ENCODE assay signal across 20 cellular contexts in the genomic region with DNA sequence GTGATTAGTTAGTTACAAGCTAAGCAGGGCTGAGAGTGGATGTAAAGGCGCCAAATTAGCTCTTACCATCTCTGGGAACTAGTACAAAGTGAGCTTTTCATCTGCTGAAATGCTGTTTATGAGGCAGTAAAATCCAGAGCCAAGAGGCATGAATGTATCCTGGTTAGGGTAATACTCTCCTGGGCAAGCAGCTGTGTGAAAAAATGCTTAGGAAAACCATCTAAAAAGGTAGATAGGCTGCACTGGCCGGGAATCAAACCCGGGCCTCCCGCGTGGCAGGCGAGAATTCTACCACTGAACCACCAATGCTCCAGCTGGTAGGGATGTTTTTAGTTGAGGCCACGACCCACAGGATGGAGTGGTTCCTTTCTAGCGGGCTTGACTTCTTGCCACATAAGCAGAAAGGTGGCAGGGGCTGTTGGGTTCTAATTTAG. TPM values are rescaled to one million over a fixed set of nuclear protein-coding genes. Genes with fewer than 3 reads are reported as not detected.
A peak's percentile ranks its signal among the peaks of the same experiment; 100 is the strongest.
DNase-seq lines count a peak whose midpoint lies in the region; FAIRE-seq and TF ChIP-seq lines count a peak whose summit lies in the region.
"Had no signal": no experiment of that assay in that cellular context is flagged by ENCODE, and none has a peak within 500 bp of the region (broad histone marks: within the 10 kb centered on the region; RNA-seq: fewer than 3 reads in every experiment).

No MANE protein-coding gene starts in this region.

- WGBS in H1 (ENCODE audit: extremely low coverage in 1 of 2, insufficient coverage in 1 of 2, insufficient read length in 1 of 2, insufficient replicate concordance in 2 of 2, low coverage in 1 of 2, low lambda C conversion rate in 2 of 2, missing lambda C conversion rate in 1 of 2), 2 experiments = 93% methylated on average over 8 of the region's 8 CpGs; no CpG with 5 or more reads in 1 of the 2 experiments
- WGBS in adrenal gland, 4 donors = 87 to 95% (median 90%) methylated on average over 8 of the region's 8 CpGs

- H3K79me1 ChIP-seq in H1 (ENCODE audit: low read depth, low read length) = no peaks in the 10 kb centered on the region

- H3K36me3 ChIP-seq in BE2C (peaks cover 27% of the 10 kb centered on the region), MG63 (peaks cover 18% of the 10 kb centered on the region), H1 (ENCODE audit: control insufficient read depth in 2 of 4, insufficient read depth in 4 of 4, low read length in 3 of 4) (peaks cover 15 to 35% (median 26%) of the 10 kb centered on the region in 4 experiments), adrenal gland (replicated peaks in 1 of 2) (peaks cover 0 to 47% of the 10 kb centered on the region in 2 donors)

- H3K9me3 ChIP-seq in BE2C (no peaks in the 10 kb centered on the region), MG63 (no peaks in the 10 kb centered on the region), H1 (ENCODE audit: insufficient read depth in 2 of 2, low read depth in 1 of 2, low read length in 1 of 2) (peaks cover 3 to 5% of the 10 kb centered on the region in 2 experiments; a peak in 1 of 4 replicates), adrenal gland (replicated peaks in 1 of 3) (no peaks in the 10 kb centered on the region)

- no peak overlapping the region for H2BK12ac ChIP-seq in H1 (ENCODE audit: low read depth, low read length)

- no peak for TF ChIP-seq POLR2A in H1 (IDR thresholded peaks at IDR 0.05; ENCODE audit: control extremely low read depth in 1 of 2, low read depth in 2 of 2, low read length in 2 of 2)
- no peak for TF ChIP-seq POLR2A in adrenal gland (IDR thresholded peaks at IDR 0.05)

- H3K4me1 Mint-ChIP-seq in progenitor cell of endocrine pancreas (ENCODE audit: low read depth) = no peaks in the 10 kb centered on the region

- H2BK5ac ChIP-seq in H1 (ENCODE audit: low read depth, low read length) = no peak overlapping the region

- peak overlapping the region; percentile 1 for H3K27ac Mint-ChIP-seq in progenitor cell of endocrine pancreas

- H3K4ac ChIP-seq in H1 (replicated peaks; ENCODE audit: insufficient read length, low read depth, low read length) = no peak overlapping the region

- H2AK5ac ChIP-seq in H1 (ENCODE audit: low read depth, low read length) = no peak overlapping the region

- peaks cover 3 to 4% of the 10 kb centered on the region in 2 experiments for H4K20me1 ChIP-seq in H1 (replicated peaks in 1 of 2; ENCODE audit: control insufficient read depth in 1 of 2, insufficient read depth in 2 of 2, low read length in 2 of 2)
- H4K20me1 ChIP-seq: BLaER1 had no signal

- H3K9ac ChIP-seq in H1 (replicated peaks in 1 of 4; ENCODE audit: extremely low read depth in 1 of 4, low read depth in 3 of 4, low read length in 3 of 4) = no peak overlapping the region
- H3K9ac ChIP-seq: BLaER1 had no signal

- H3K27me3 ChIP-seq in BE2C = no peaks in the 10 kb centered on the region
- no peaks in the 10 kb centered on the region for H3K27me3 ChIP-seq in MG63
- no peaks in the 10 kb centered on the region for H3K27me3 ChIP-seq in H1 (replicated peaks in 1 of 4; ENCODE audit: control insufficient read depth in 3 of 4, extremely low read depth in 1 of 4, insufficient read depth in 3 of 4, low read length in 3 of 4)
- H3K27me3 ChIP-seq in adrenal gland = no peaks in the 10 kb centered on the region
- H3K27me3 ChIP-seq: BLaER1, spleen had no signal

- POLR2A ChIA-PET in H1 (lab: Charles Lee; ENCODE audit: partially characterized antibody) = interaction anchor here (1.0 kb wide), 1 partner anchor 95 kb away, joined by 4 read pairs; no protein-coding TSS in a partner anchor

- H3K56ac ChIP-seq in H1 (replicated peaks; ENCODE audit: insufficient read length, low read depth, low read length) = no peak overlapping the region

- H3K18ac ChIP-seq in H1 (ENCODE audit: extremely low read depth, low read length) = no peak overlapping the region

- no peak overlapping the region for H3K4me2 ChIP-seq in H1 (ENCODE audit: insufficient read depth in 1 of 2, low read depth in 2 of 2, low read length in 2 of 2)
- H3K4me2 ChIP-seq: BLaER1, PC-9 had no signal

- intact Hi-C loops in adrenal gland (cut with DNase I) = no loop called here

- no peak overlapping the region for H4K5ac ChIP-seq in H1 (ENCODE audit: insufficient read length, low read depth, low read length)

- no peak overlapping the region for H4K91ac ChIP-seq in H1 (replicated peaks; ENCODE audit: insufficient read length, low read length)

- no peaks in the 10 kb centered on the region for H3K4me1 ChIP-seq in BE2C
- H3K4me1 ChIP-seq in H1 (replicated peaks in 1 of 4; ENCODE audit: control insufficient read depth in 3 of 4, insufficient read depth in 4 of 4, low read length in 3 of 4) = no peaks in the 10 kb centered on the region; a peak in 1 of 7 replicates
- H3K4me1 ChIP-seq in adrenal gland (replicated peaks in 1 of 2) = no peaks in the 10 kb centered on the region
- H3K4me1 ChIP-seq: BLaER1 had no signal

- no peak overlapping the region for H2BK20ac ChIP-seq in H1 (ENCODE audit: low read length)

- FAIRE-seq in H1 (lab: Jason Lieb, UNC) = no peak

- TF ChIP-seq EP300 in H1 (IDR thresholded peaks at IDR 0.05; ENCODE audit: borderline replicate concordance in 1 of 2, low read depth in 2 of 2, low read length in 2 of 2) = no peak

- no peak overlapping the region for H3K4me3 Mint-ChIP-seq in progenitor cell of endocrine pancreas (ENCODE audit: low read depth)

- DNase-seq in BE2C (peak; percentile 77), MG63 (peak; percentile 53), H1 (ENCODE audit: low read depth in 1 of 2, low spot score in 2 of 2) (no peak), progenitor cell of endocrine pancreas (ENCODE audit: low spot score, unreplicated experiment) (no peak), NOMO-1 treated with dmso at 0.1 percent for 144 hours (lab: John Stamatoyannopoulos, UW; ENCODE audit: unreplicated experiment) (no peak), middle frontal gyrus (ENCODE audit: extremely low spot score, low spot score) (no peak), hepatic stellate cell (ENCODE audit: low spot score) (no peak), adrenal gland (no peak)
- DNase-seq: amniotic stem cell; cortex of kidney; DMS79 treated with DMSO at 0.1 percent for 48 hours; erythroblast; hypothalamus; NCI-H2029; NCI-H526 treated with DMSO at 0.1 percent for 48 hours; occipital lobe; PC-9; stimulated activated naive CD8-positive, alpha-beta T cell treated with anti-CD3 and anti-CD28 coated beads, Interleukin-15, Interleukin-2, amounts not matched to agents 100 U/mL and 50 U/mL, for 24 hours had no signal

- no peaks in the 10 kb centered on the region for H3K23me2 ChIP-seq in H1 (ENCODE audit: low read depth, low read length)

- no peaks in the 10 kb centered on the region for H3K27me3 Mint-ChIP-seq in progenitor cell of endocrine pancreas

- H3K27ac ChIP-seq in H1 (ENCODE audit: low read depth, low read length) = no peak overlapping the region
- H3K27ac ChIP-seq in adrenal gland = no peak overlapping the region
- H3K27ac ChIP-seq: BLaER1, PC-9, spleen had no signal

- H4K8ac ChIP-seq in H1 (ENCODE audit: extremely low read depth, insufficient read depth, low read length) = no peak overlapping the region

- TF ChIP-seq RAD21 in H1 (IDR thresholded peaks at IDR 0.05 in 1 of 2, conservative IDR thresholded peaks at IDR 0.05 in 1 of 2; ENCODE audit: low read depth in 2 of 2, low read length in 2 of 2) = no peak

- no peak overlapping the region for H2BK15ac ChIP-seq in H1 (ENCODE audit: low read length)

- H3K14ac ChIP-seq in H1 (ENCODE audit: insufficient read length) = no peak overlapping the region

- no peaks in the 10 kb centered on the region for H3K9me3 Mint-ChIP-seq in progenitor cell of endocrine pancreas (ENCODE audit: low read depth)

- H3K79me2 ChIP-seq in H1 (ENCODE audit: control insufficient read depth in 1 of 2, insufficient read depth in 2 of 2, low read length in 2 of 2) = no peaks in the 10 kb centered on the region

- no peak overlapping the region for H2AFZ ChIP-seq in H1 (ENCODE audit: low read length)
- H2AFZ ChIP-seq: PC-9 had no signal

- no peak for TF ChIP-seq CTCF in BE2C (IDR thresholded peaks at IDR 0.05; ENCODE audit: low read depth, low read length)
- no peak for TF ChIP-seq CTCF in H1 (IDR thresholded peaks at IDR 0.05; ENCODE audit: control extremely low read depth in 1 of 3, insufficient read depth in 1 of 3, low read depth in 1 of 3, low read length in 3 of 3)
- TF ChIP-seq CTCF in progenitor cell of endocrine pancreas (IDR thresholded peaks at IDR 0.05; ENCODE audit: unreplicated experiment) = no peak
- no peak for TF ChIP-seq CTCF in adrenal gland (IDR thresholded peaks at IDR 0.05)

- H3K36me3 Mint-ChIP-seq in progenitor cell of endocrine pancreas (ENCODE audit: insufficient read depth) = peaks cover 23% of the 10 kb centered on the region

- no peak overlapping the region for H3K23ac ChIP-seq in H1 (ENCODE audit: insufficient read length)

- CTCF ChIA-PET in H1 (lab: Charles Lee; ENCODE audit: partially characterized antibody) = interaction anchor here (0.9 to 1.0 kb wide), 2 partner anchors 75 to 664 kb away, joined by 4 to 5 read pairs; no protein-coding TSS in a partner anchor

- H3K4me3 ChIP-seq in BE2C (ENCODE audit: low read depth, low read length) (no peak overlapping the region), MG63 (no peak overlapping the region), H1 (ENCODE audit: extremely low read depth in 1 of 4, insufficient read depth in 2 of 4, low read depth in 3 of 4, low read length in 4 of 4) (no peak overlapping the region), adrenal gland (no peak overlapping the region)
- H3K4me3 ChIP-seq: BLaER1, PC-9, spleen had no signal

- no peak overlapping the region for H2BK120ac ChIP-seq in H1 (replicated peaks; ENCODE audit: low read depth, low read length)

TF ChIP-seq in H1, 55 proteins besides CTCF, POLR2A, EP300 and RAD21 (continues in another document):
- TF ChIP-seq, protein P1, sequence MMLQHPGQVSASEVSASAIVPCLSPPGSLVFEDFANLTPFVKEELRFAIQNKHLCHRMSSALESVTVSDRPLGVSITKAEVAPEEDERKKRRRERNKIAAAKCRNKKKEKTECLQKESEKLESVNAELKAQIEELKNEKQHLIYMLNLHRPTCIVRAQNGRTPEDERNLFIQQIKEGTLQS (IDR thresholded peaks at IDR 0.05; ENCODE audit: insufficient read depth, low read depth, low read length) = no peak

RNA-seq across cellular contexts. Expression of gene VAC14, which starts 23.0 kb away (rescaled TPM):
- 24.1 TPM for polyA plus RNA-seq in BE2C (2012; ENCODE audit: insufficient read depth, insufficient read length, low read depth)
- 8.9 and 15.4 TPM in 2 replicates for total RNA-seq in MG63 (2014; rRNA removed; shearing (Covaris generic); ENCODE audit: low replicate concordance)
- 52.8 and 56.0 TPM in 2 replicates for total RNA-seq in H1 (2021; fragmentation: NEBNext Ultra II Directional; extraction: Animal tissue kit (Norgen Biotek cat#: 25700))
- polyA plus RNA-seq in H1 (2011; rRNA removed) (108 and 113 TPM in 2 replicates), adrenal gland (10 to 100 TPM; 24.6 to 74.3 (median 66.2) TPM)
- 54.9 TPM for polyA plus RNA-seq in H1 (2011; cell fraction: cytosol; rRNA removed)
- polyA plus RNA-seq in H1 (2011; cell fraction: nucleus; rRNA removed) = 102 TPM
- 42.1 to 66.4 TPM (median 62.1 TPM) in 4 replicates for polyA plus RNA-seq in H1 (2012, experiment 1 of 2)
- 81.7 TPM for polyA plus RNA-seq in H1 (2012, experiment 2 of 2)
- polyA plus RNA-seq in H1 (2013, experiment 1 of 2) = 35.5 TPM
- 32.4 TPM for polyA plus RNA-seq in H1 (2013, experiment 2 of 2)
- 76.8 and 86.7 TPM in 2 replicates for polyA minus RNA-seq in H1 (2011; rRNA and poly(A)+ RNA removed)
- polyA minus RNA-seq in H1 (2011; cell fraction: cytosol; rRNA and poly(A)+ RNA removed) = 43.9 TPM
- 51.4 TPM for polyA minus RNA-seq in H1 (2011; cell fraction: nucleus; rRNA and poly(A)+ RNA removed)
- total RNA-seq in progenitor cell of endocrine pancreas (38.4 and 39.0 TPM in 2 replicates), adrenal gland (10 to 100 TPM; 31.0 to 74.8 (median 50.1) TPM)

Comparison
In these comparisons a context has a peak if more than half of its experiments do, and no peak if none do; other contexts are left out.
1. DNase-seq: peak in BE2C (single experiment) and MG63 (single experiment); none in H1 (0 of 2), progenitor cell of endocrine pancreas (single experiment), NOMO-1 treated with dmso at 0.1 percent for 144 hours (single experiment), middle frontal gyrus (single experiment), hepatic stellate cell (single experiment) and adrenal gland (0 of 7).